20 cellular contexts compared by ENCODE assay signal in the genomic region with DNA sequence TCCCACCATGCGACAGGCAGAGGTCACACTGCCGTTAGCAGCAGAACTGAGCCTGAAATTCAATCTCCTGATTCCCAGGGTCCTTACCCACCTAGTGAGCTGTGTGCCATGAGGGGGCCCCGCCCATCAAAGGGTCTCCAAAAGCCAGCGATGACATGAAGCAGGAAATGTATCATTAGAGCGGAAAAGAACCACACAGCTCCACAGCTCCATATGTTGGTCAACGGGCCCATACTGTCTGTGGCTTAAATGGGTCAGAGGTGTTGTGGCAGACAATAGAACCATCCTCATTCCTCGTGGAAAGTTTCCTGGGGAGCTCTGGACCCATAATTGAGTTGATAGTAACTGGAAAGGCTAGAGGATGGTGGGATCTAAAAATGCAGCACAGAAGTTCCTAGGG.
DNase-seq lines count a peak whose midpoint lies in the region; ATAC-seq, FAIRE-seq and TF ChIP-seq lines count a peak whose summit lies in the region.
"Had no signal": no experiment of that assay in that cellular context is flagged by ENCODE, and none has a peak within 500 bp of the region (broad histone marks: within the 10 kb centered on the region; RNA-seq: fewer than 3 reads in every experiment).

No MANE protein-coding gene starts in this region.

- H3K36me3 Mint-ChIP-seq in astrocyte (ENCODE audit: low read depth, unreplicated experiment), result peaks cover under 1% of the 10 kb centered on the region

- H3K23ac ChIP-seq in mesenchymal stem cell (ENCODE audit: low read length in 2 of 2), result no peak overlapping the region

- no peak for TF ChIP-seq CTCF in heart left ventricle (IDR thresholded peaks at IDR 0.05)
- no peak for TF ChIP-seq CTCF in right atrium auricular region (IDR thresholded peaks at IDR 0.05)
- TF ChIP-seq CTCF in astrocyte (IDR thresholded peaks at IDR 0.05; ENCODE audit: insufficient read depth, low read depth, low read length), result no peak
- no peak for TF ChIP-seq CTCF in upper lobe of right lung (IDR thresholded peaks at IDR 0.05)

- H3K36me3 ChIP-seq in heart left ventricle (no peaks in the 10 kb centered on the region), right atrium auricular region (no peaks in the 10 kb centered on the region), astrocyte (ENCODE audit: insufficient read depth, low read length) (no peaks in the 10 kb centered on the region), mesenchymal stem cell (ENCODE audit: control insufficient read depth in 1 of 2, insufficient read depth in 2 of 2, low read depth in 1 of 2, low read length in 2 of 2) (no peaks in the 10 kb centered on the region), upper lobe of right lung (no peaks in the 10 kb centered on the region)
- H3K36me3 ChIP-seq: BE2C had no signal

- peaks cover 5% of the 10 kb centered on the region for H3K9me3 Mint-ChIP-seq in astrocyte (ENCODE audit: unreplicated experiment)
- H3K9me3 Mint-ChIP-seq: CD4-positive, alpha-beta T cell had no signal

- no peak overlapping the region for H2BK5ac ChIP-seq in mesenchymal stem cell (ENCODE audit: low read depth, low read length, poor library complexity, severe bottlenecking)

- H3K27me3 Mint-ChIP-seq in astrocyte (ENCODE audit: low read depth, unreplicated experiment), result no peaks in the 10 kb centered on the region

- H4K20me1 ChIP-seq in astrocyte (ENCODE audit: insufficient read depth, low read length), result no peaks in the 10 kb centered on the region

- H3K4me1 Mint-ChIP-seq in astrocyte (ENCODE audit: low read depth, unreplicated experiment), result peaks cover 46% of the 10 kb centered on the region

- no peak for FAIRE-seq in astrocyte (lab: Jason Lieb, UNC)
- FAIRE-seq: GM12878, K562 had no signal

- H3K79me1 ChIP-seq in mesenchymal stem cell (replicated peaks; ENCODE audit: low read length, poor library complexity, severe bottlenecking), result no peaks in the 10 kb centered on the region

- H3K27me3 ChIP-seq in heart left ventricle, result no peaks in the 10 kb centered on the region
- no peaks in the 10 kb centered on the region for H3K27me3 ChIP-seq in right atrium auricular region
- no peaks in the 10 kb centered on the region for H3K27me3 ChIP-seq in astrocyte (ENCODE audit: insufficient read depth, low read length)
- no peaks in the 10 kb centered on the region for H3K27me3 ChIP-seq in mesenchymal stem cell (ENCODE audit: control insufficient read depth in 1 of 2, insufficient read depth in 1 of 2, low read length in 2 of 2)
- no peaks in the 10 kb centered on the region for H3K27me3 ChIP-seq in upper lobe of right lung
- H3K27me3 ChIP-seq: BE2C had no signal

- no peak for ATAC-seq in heart left ventricle
- ATAC-seq in upper lobe of right lung, result no peak
- ATAC-seq: GM12878, K562 had no signal

- H3K4me3 Mint-ChIP-seq in astrocyte (ENCODE audit: unreplicated experiment), result no peak overlapping the region
- H3K4me3 Mint-ChIP-seq: CD4-positive, alpha-beta T cell had no signal

- H3K27ac ChIP-seq in heart left ventricle, result peak overlapping the region in 9 of 12 donors; percentile 19 to 83 (median 66)
- no peak overlapping the region for H3K27ac ChIP-seq in right atrium auricular region
- H3K27ac ChIP-seq in astrocyte (ENCODE audit: low read depth, low read length), result peak overlapping the region; percentile 1
- H3K27ac ChIP-seq in mesenchymal stem cell (ENCODE audit: low read length, poor library complexity, severe bottlenecking), result no peak overlapping the region
- peak overlapping the region; percentile 4 for H3K27ac ChIP-seq in upper lobe of right lung

- intact Hi-C loops in heart left ventricle (cut with DNase I) (loop anchor here in 3 of 10 donors (5.0 kb wide), 3 partner anchors 37 to 67 kb away; a partner anchor contains a TSS), upper lobe of right lung (cut with DNase I) (no loop called here)

- H3K79me2 ChIP-seq in astrocyte (ENCODE audit: insufficient read depth, low read length), result no peaks in the 10 kb centered on the region

- no peak overlapping the region for H2AK5ac ChIP-seq in mesenchymal stem cell (ENCODE audit: low read length, severe bottlenecking)

- peak overlapping the region in 1 of 2 experiments; percentile 49 for H2BK12ac ChIP-seq in mesenchymal stem cell (ENCODE audit: low read length in 2 of 2)

- TF ChIP-seq POLR2A in heart left ventricle (IDR thresholded peaks at IDR 0.05), result no peak

- peak overlapping the region in 1 of 2 experiments; percentile 20 for H3K4ac ChIP-seq in mesenchymal stem cell (ENCODE audit: low read depth in 1 of 2, low read length in 2 of 2)

- no peak overlapping the region for H2BK120ac ChIP-seq in mesenchymal stem cell (ENCODE audit: low read depth, low read length)

- H3K18ac ChIP-seq in mesenchymal stem cell (ENCODE audit: low read depth in 1 of 2, low read length in 2 of 2), result no peak overlapping the region

- WGBS in heart left ventricle, 4 donors, result 75 to 91% (median 86%) methylated on average over 7 of the region's 7 CpGs
- 82% methylated on average over 5 of the region's 7 CpGs for WGBS in mesenchymal stem cell

- no peak overlapping the region for H3K4me3 ChIP-seq in heart left ventricle
- no peak overlapping the region for H3K4me3 ChIP-seq in right atrium auricular region
- no peak overlapping the region for H3K4me3 ChIP-seq in astrocyte (ENCODE audit: insufficient read depth, low read depth, low read length)
- no peak overlapping the region for H3K4me3 ChIP-seq in mesenchymal stem cell (ENCODE audit: insufficient read depth in 1 of 2, low read depth in 1 of 2, low read length in 2 of 2)
- H3K4me3 ChIP-seq in upper lobe of right lung, result no peak overlapping the region
- H3K4me3 ChIP-seq: GM12878, K562 had no signal

- H3K14ac ChIP-seq in mesenchymal stem cell (ENCODE audit: low read length in 2 of 2), result no peak overlapping the region

- H2AFZ ChIP-seq in astrocyte (ENCODE audit: low read depth, low read length) (no peak overlapping the region), mesenchymal stem cell (ENCODE audit: low read depth, low read length) (no peak overlapping the region)

- H3K4me1 ChIP-seq in heart left ventricle (peaks cover 17 to 99% (median 72%) of the 10 kb centered on the region in 12 donors), right atrium auricular region (peaks cover 0 to 88% of the 10 kb centered on the region in 2 donors), astrocyte (ENCODE audit: insufficient read depth, low read length) (peaks cover 50% of the 10 kb centered on the region), mesenchymal stem cell (ENCODE audit: control insufficient read depth, insufficient read depth, low read depth, low read length) (peaks cover 36% of the 10 kb centered on the region), upper lobe of right lung (peaks cover 8% of the 10 kb centered on the region)
- H3K4me1 ChIP-seq: BE2C had no signal

- H3K27ac Mint-ChIP-seq in astrocyte (ENCODE audit: unreplicated experiment), result no peak overlapping the region
- H3K27ac Mint-ChIP-seq: CD4-positive, alpha-beta T cell had no signal

- H3K4me2 ChIP-seq in astrocyte (ENCODE audit: low read length) (no peak overlapping the region), mesenchymal stem cell (ENCODE audit: low read length, poor library complexity, severe bottlenecking) (no peak overlapping the region)

- no peak overlapping the region for H4K91ac ChIP-seq in mesenchymal stem cell (ENCODE audit: low read length)

- peak overlapping the region; percentile 19 for H2BK15ac ChIP-seq in mesenchymal stem cell (ENCODE audit: low read depth, poor library complexity, severe bottlenecking)

- H3K9ac ChIP-seq in astrocyte (ENCODE audit: low read length), result no peak overlapping the region
- no peak overlapping the region for H3K9ac ChIP-seq in mesenchymal stem cell (ENCODE audit: low read length)

- H4K8ac ChIP-seq in mesenchymal stem cell (ENCODE audit: low read length), result no peak overlapping the region

- H3K9me3 ChIP-seq in heart left ventricle (no peaks in the 10 kb centered on the region), right atrium auricular region (no peaks in the 10 kb centered on the region), astrocyte (ENCODE audit: insufficient read depth, low read depth, low read length) (no peaks in the 10 kb centered on the region), mesenchymal stem cell (ENCODE audit: control insufficient read depth, low read length) (no peaks in the 10 kb centered on the region), upper lobe of right lung (no peaks in the 10 kb centered on the region)
- H3K9me3 ChIP-seq: BE2C had no signal

- DNase-seq in heart left ventricle, result no peak
- DNase-seq in right atrium auricular region (ENCODE audit: low spot score), result no peak
- DNase-seq in astrocyte (ENCODE audit: low read depth), result no peak
- no peak for DNase-seq in mesenchymal stem cell
- DNase-seq in upper lobe of right lung, result no peak
- DNase-seq in 8988T, result no peak
- DNase-seq in stimulated activated CD4-positive, alpha-beta T cell treated with anti-CD3 and anti-CD28 coated beads, Interleukin-2, amount 100 ng/mL, for 48 hours, result no peak
- DNase-seq in activated naive CD4-positive, alpha-beta T cell treated with Interleukin-2 at 50 U/mL for 16 hours, result no peak
- DNase-seq: BE2C; CD4-positive, alpha-beta T cell; DMS53; EL; HCEC 1CT; NCI-H1105; NCI-H1694; NCI-H2081 treated with DMSO at 0.1 percent for 48 hours; NK-92 treated with Interleukin-12 subunit alpha and Interleukin-12 subunit beta, amount 100 ng/mL, for 24 hours; SHP77 treated with DMSO at 0.1 percent for 48 hours had no signal

Comparison
In these comparisons a context has a peak if more than half of its experiments do, and no peak if none do; other contexts are left out.
1. H3K27ac ChIP-seq: peak in heart left ventricle (9 of 12), astrocyte (single experiment) and upper lobe of right lung (single experiment); none in right atrium auricular region (0 of 2) and mesenchymal stem cell (single experiment).